ENCODE assay signal across 21 cellular contexts in the genomic region with DNA sequence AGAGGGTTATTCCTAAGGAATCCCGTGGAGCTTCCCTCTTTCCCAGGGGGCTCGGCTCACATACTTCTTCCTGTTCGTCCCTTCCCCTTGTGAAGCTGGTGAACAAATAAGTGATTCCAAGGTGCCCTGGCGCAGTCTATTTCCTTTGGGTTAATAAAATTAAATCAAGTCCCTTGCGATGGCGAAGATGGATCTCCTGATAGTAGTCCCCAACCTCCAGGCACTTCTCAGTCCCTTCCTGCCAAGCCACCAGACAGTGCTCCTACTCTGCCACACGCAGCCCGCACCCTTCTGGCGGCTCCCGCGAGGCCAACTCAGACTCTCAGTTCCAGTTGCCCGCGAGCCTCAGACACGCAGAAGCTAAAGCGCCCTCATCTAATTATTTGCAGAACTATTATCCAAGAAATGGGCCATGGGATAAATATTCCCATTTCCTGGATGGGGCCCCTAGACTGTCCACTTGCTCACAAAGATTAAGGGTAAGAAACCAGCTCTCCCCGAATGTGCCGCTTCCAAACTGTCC. TPM values are rescaled to one million over a fixed set of nuclear protein-coding genes. Genes with fewer than 3 reads are reported as not detected.
"Had no signal": no experiment of that assay in that cellular context is flagged by ENCODE, and none has a peak within 500 bp of the region (broad histone marks: within the 10 kb centered on the region; RNA-seq: fewer than 3 reads in every experiment).

No MANE protein-coding gene starts in this region.

- H3K9me3 ChIP-seq: colonic mucosa, gastroesophageal sphincter, prostate gland, sigmoid colon, suprapubic skin had no signal

- H3K36me3 Mint-ChIP-seq: stimulated activated naive B cell treated with anti-CD40 and anti-IgM and Interleukin-4, amounts not matched to agents 10 μg/mL and 1 μg/mL and 100 μg/mL, for 72 hours; type B pancreatic cell had no signal

- H3K4me1 ChIP-seq: colonic mucosa, prostate gland had no signal

- ATAC-seq: activated T-helper 17 cell treated with anti-CD3 and anti-CD28 coated beads, Interleukin-2, amount 50 U/mL, for 72 hours; gastroesophageal sphincter; left colon; naive thymus-derived CD4-positive, alpha-beta T cell; stimulated activated naive B cell treated with anti-CD40 and anti-IgM and Interleukin-4, amounts not matched to agents 10 μg/mL and 1 μg/mL and 100 μg/mL, for 72 hours had no signal

- DNase-seq: activated naive CD4-positive, alpha-beta T cell treated with anti-CD3 and anti-CD28 coated beads for 36 hours; activated T-cell treated with anti-CD3 and anti-CD28 coated beads for 4 hours; caudate nucleus; colonic mucosa; effector CD8-positive, alpha-beta T cell; left colon; naive thymus-derived CD4-positive, alpha-beta T cell; sigmoid colon; stimulated activated CD4-positive, alpha-beta T cell treated with anti-CD3 and anti-CD28 coated beads, Interleukin-2, amount 100 ng/mL, for 24 hours; stimulated activated naive B cell treated with anti-CD40 and anti-IgM and Interleukin-4, amounts not matched to agents 10 μg/mL and 1 μg/mL and 100 μg/mL, for 72 hours; T-helper 9 cell had no signal

- H3K4me3 Mint-ChIP-seq: activated naive CD4-positive, alpha-beta T cell treated with anti-CD3 and anti-CD28 coated beads for 36 hours; activated T-helper 17 cell treated with anti-CD3 and anti-CD28 coated beads, Interleukin-2, amount 50 U/mL, for 72 hours; stimulated activated naive B cell treated with anti-CD40 and anti-IgM and Interleukin-4, amounts not matched to agents 10 μg/mL and 1 μg/mL and 100 μg/mL, for 72 hours had no signal

- H3K9me3 Mint-ChIP-seq: activated naive CD4-positive, alpha-beta T cell treated with anti-CD3 and anti-CD28 coated beads for 36 hours; activated T-helper 17 cell treated with anti-CD3 and anti-CD28 coated beads, Interleukin-2, amount 50 U/mL, for 72 hours; stimulated activated naive B cell treated with anti-CD40 and anti-IgM and Interleukin-4, amounts not matched to agents 10 μg/mL and 1 μg/mL and 100 μg/mL, for 72 hours; type B pancreatic cell had no signal

- H3K4me3 ChIP-seq: colonic mucosa, gastroesophageal sphincter, prostate gland, sigmoid colon, suprapubic skin had no signal

- H3K4me1 Mint-ChIP-seq: activated T-helper 17 cell treated with anti-CD3 and anti-CD28 coated beads, Interleukin-2, amount 50 U/mL, for 72 hours had no signal

- H3K27ac ChIP-seq: colonic mucosa, gastroesophageal sphincter, prostate gland, sigmoid colon, suprapubic skin had no signal

- H3K27ac Mint-ChIP-seq: activated naive CD4-positive, alpha-beta T cell treated with anti-CD3 and anti-CD28 coated beads for 36 hours; activated T-helper 17 cell treated with anti-CD3 and anti-CD28 coated beads, Interleukin-2, amount 50 U/mL, for 72 hours; naive thymus-derived CD4-positive, alpha-beta T cell; stimulated activated naive B cell treated with anti-CD40 and anti-IgM and Interleukin-4, amounts not matched to agents 10 μg/mL and 1 μg/mL and 100 μg/mL, for 72 hours; type B pancreatic cell had no signal

- H3K36me3 ChIP-seq: colonic mucosa, gastroesophageal sphincter, prostate gland, sigmoid colon, suprapubic skin had no signal

RNA-seq across cellular contexts. Expression of a gene that starts 2.4 kb away (rescaled TPM):
- total RNA-seq: activated CD8-positive, alpha-beta memory T cell treated with anti-CD3 and anti-CD28 coated beads for 36 hours; activated naive CD4-positive, alpha-beta T cell treated with anti-CD3 and anti-CD28 coated beads for 36 hours; activated T-helper 17 cell treated with anti-CD3 and anti-CD28 coated beads, Interleukin-2, amount 50 U/mL, for 72 hours; colonic mucosa; epithelial cell of proximal tubule; gastroesophageal sphincter; left colon; lung microvascular endothelial cell; mononuclear cell; naive thymus-derived CD4-positive, alpha-beta T cell; omental fat pad; sigmoid colon; suprapubic skin had no signal
- polyA plus RNA-seq: naive thymus-derived CD4-positive, alpha-beta T cell; sigmoid colon had no signal

RNA-seq across cellular contexts. Expression of a gene that starts 20.7 kb away (rescaled TPM):
- total RNA-seq: activated CD8-positive, alpha-beta memory T cell treated with anti-CD3 and anti-CD28 coated beads for 36 hours; activated naive CD4-positive, alpha-beta T cell treated with anti-CD3 and anti-CD28 coated beads for 36 hours; activated T-helper 17 cell treated with anti-CD3 and anti-CD28 coated beads, Interleukin-2, amount 50 U/mL, for 72 hours; colonic mucosa; left colon; lung microvascular endothelial cell; mononuclear cell; naive thymus-derived CD4-positive, alpha-beta T cell; omental fat pad; suprapubic skin had no signal
- polyA plus RNA-seq: naive thymus-derived CD4-positive, alpha-beta T cell; sigmoid colon had no signal
